ENCODE assay signal across 8 cellular contexts in the genomic region with DNA sequence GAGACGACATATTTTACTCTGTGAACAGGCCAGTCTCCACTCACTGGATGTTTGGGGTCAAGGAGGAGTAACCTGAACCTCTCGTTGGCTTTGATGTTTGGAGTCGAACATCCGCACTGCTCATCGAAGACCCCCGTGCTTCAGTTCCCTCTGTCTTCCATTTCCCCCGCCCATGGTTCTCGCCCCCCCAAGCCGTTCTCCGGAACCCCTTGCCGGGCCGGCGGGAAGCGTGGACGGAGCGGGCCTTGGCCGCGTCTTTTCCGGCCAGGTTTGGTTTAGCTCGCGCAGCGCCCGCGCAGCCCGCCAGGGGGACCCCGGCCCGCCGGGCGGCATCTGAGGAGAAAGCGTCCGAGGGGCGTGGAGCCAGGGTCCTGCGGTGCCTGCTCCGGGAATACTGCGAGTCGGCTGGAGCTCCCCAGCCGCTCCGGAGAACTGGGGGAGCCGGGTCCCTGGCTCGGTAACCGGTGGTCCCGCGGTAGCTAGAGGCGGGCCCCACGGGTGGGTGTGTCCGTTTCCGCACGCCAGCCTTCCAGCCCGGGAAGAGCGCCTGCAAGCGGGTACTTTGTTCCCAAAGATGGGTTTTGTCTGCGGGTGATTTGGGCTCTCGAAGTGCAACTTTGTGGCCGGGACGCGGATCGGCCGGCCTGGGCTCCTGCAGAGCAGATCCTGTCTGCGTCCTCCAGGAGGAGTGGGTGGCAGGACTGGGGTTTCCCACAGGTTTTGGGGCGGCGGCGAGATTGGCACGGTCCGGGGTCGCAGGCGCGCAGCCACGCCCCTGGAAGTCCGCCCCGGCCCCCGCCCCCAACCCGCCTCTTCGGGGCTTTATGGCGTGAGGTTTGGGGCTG. TPM values are rescaled to one million over a fixed set of nuclear protein-coding genes. Genes with fewer than 3 reads are reported as not detected.
DNase-seq lines count a peak whose midpoint lies in the region; ATAC-seq and TF ChIP-seq lines count a peak whose summit lies in the region.

No MANE protein-coding gene starts in this region.

- DNase-seq in Ammon's horn (ENCODE audit: low spot score): peak; percentile 8
- peak; percentile 70 for DNase-seq in IMR-90
- peak; percentile 47 for DNase-seq in activated CD4-positive, alpha-beta T cell treated with anti-CD3 and anti-CD28 coated beads, Interleukin-2, amount 10 ng/mL, durations not matched to agents 7 days and 5 days
- peak; percentile 12 for DNase-seq in effector CD8-positive, alpha-beta T cell (lab: John Stamatoyannopoulos, UW)
- peak in 1 of 2 donors; percentile 41 for DNase-seq in memory B cell (ENCODE audit: low spot score in 2 of 2)
- DNase-seq in stimulated activated effector memory CD8-positive, alpha-beta T cell treated with anti-CD3 and anti-CD28 coated beads, Interleukin-12 subunit alpha, Interleukin-12 subunit beta, amount 100 ng/mL, for 72 hours (ENCODE audit: low spot score in 2 of 2): peak; percentile 48 to 77
- no peak for DNase-seq in NCI-H187 treated with DMSO at 0.1 percent for 48 hours (lab: John Stamatoyannopoulos, UW)

- H4K8ac ChIP-seq in IMR-90 (ENCODE audit: low read depth in 2 of 2, low read length in 2 of 2): peak overlapping the region in 1 of 2 experiments; percentile 80; a peak in 1 of 4 replicates

- peak overlapping the region; percentile 70 for H3K4me3 Mint-ChIP-seq in activated CD4-positive, alpha-beta T cell treated with anti-CD3 and anti-CD28 coated beads, Interleukin-2, amount 10 ng/mL, durations not matched to agents 7 days and 5 days
- H3K4me3 Mint-ChIP-seq in memory B cell: peak overlapping the region; percentile 40
- H3K4me3 Mint-ChIP-seq in stimulated activated effector memory CD8-positive, alpha-beta T cell treated with anti-CD3 and anti-CD28 coated beads, Interleukin-12 subunit alpha, Interleukin-12 subunit beta, amount 100 ng/mL, for 72 hours: peak overlapping the region; percentile 63

- TF ChIP-seq RAD21 in IMR-90 (IDR thresholded peaks at IDR 0.05; ENCODE audit: low read length): peak; percentile 75

- peak overlapping the region; percentile 38; the same call in 1 of the 2 replicates for H3K56ac ChIP-seq in IMR-90 (ENCODE audit: extremely low read depth, insufficient read depth, low read length)

- intact Hi-C loops in IMR-90 (cut with micrococcal nuclease): loop anchor here (1.0 to 2.0 kb wide), 5 partner anchors 43 to 478 kb away; no protein-coding TSS in a partner anchor

- H3K9me3 Mint-ChIP-seq in activated CD4-positive, alpha-beta T cell treated with anti-CD3 and anti-CD28 coated beads, Interleukin-2, amount 10 ng/mL, durations not matched to agents 7 days and 5 days: peaks cover 6% of the 10 kb centered on the region
- H3K9me3 Mint-ChIP-seq in memory B cell: peaks cover 3% of the 10 kb centered on the region
- peaks cover 3% of the 10 kb centered on the region for H3K9me3 Mint-ChIP-seq in stimulated activated effector memory CD8-positive, alpha-beta T cell treated with anti-CD3 and anti-CD28 coated beads, Interleukin-12 subunit alpha, Interleukin-12 subunit beta, amount 100 ng/mL, for 72 hours

- peak overlapping the region; percentile 79 for H3K4me2 ChIP-seq in IMR-90 (ENCODE audit: low read depth, low read length)

- H4K5ac ChIP-seq in IMR-90 (ENCODE audit: low read depth, low read length): no peak overlapping the region

- H3K27ac ChIP-seq in IMR-90 (ENCODE audit: insufficient read depth, low read length): peak overlapping the region; percentile 70

- CTCF ChIA-PET in IMR-90 (lab: Yijun Ruan, JAX): interaction anchor here (0.9 to 1.2 kb wide), 9 partner anchors 8 to 460 kb away, joined by 3 to 7 read pairs (median 4); no protein-coding TSS in a partner anchor
- CTCF ChIA-PET in activated CD4-positive, alpha-beta T cell treated with anti-CD3 and anti-CD28 coated beads, Interleukin-2, amount 10 ng/mL, durations not matched to agents 7 days and 5 days (lab: Charles Lee): interaction anchor here (0.5 to 1.6 kb wide), 12 partner anchors 9 to 351 kb away, joined by 3 to 9 read pairs (median 3); no protein-coding TSS in a partner anchor

- peak overlapping the region; percentile 53; the same call in 1 of the 2 replicates for H4K91ac ChIP-seq in IMR-90 (ENCODE audit: insufficient read depth, low read depth, low read length)

- H2BK120ac ChIP-seq in IMR-90 (ENCODE audit: low read depth, low read length): peak overlapping the region; percentile 74

- 0 out of 2 replicates have a peak overlapping the region, but pooled peaks have one; percentile 17 for H3K18ac ChIP-seq in IMR-90 (ENCODE audit: low read depth, low read length)

- peaks cover 19% of the 10 kb centered on the region for H3K4me1 Mint-ChIP-seq in activated CD4-positive, alpha-beta T cell treated with anti-CD3 and anti-CD28 coated beads, Interleukin-2, amount 10 ng/mL, durations not matched to agents 7 days and 5 days
- H3K4me1 Mint-ChIP-seq in memory B cell: peaks cover 7% of the 10 kb centered on the region
- H3K4me1 Mint-ChIP-seq in stimulated activated effector memory CD8-positive, alpha-beta T cell treated with anti-CD3 and anti-CD28 coated beads, Interleukin-12 subunit alpha, Interleukin-12 subunit beta, amount 100 ng/mL, for 72 hours: peaks cover 22% of the 10 kb centered on the region

- H3K4me3 ChIP-seq in IMR-90 (ENCODE audit: insufficient read depth, low read depth, low read length): peak overlapping the region; percentile 85

- no peak overlapping the region for H3K27ac Mint-ChIP-seq in activated CD4-positive, alpha-beta T cell treated with anti-CD3 and anti-CD28 coated beads, Interleukin-2, amount 10 ng/mL, durations not matched to agents 7 days and 5 days
- H3K27ac Mint-ChIP-seq in memory B cell: no peak overlapping the region
- no peak overlapping the region for H3K27ac Mint-ChIP-seq in stimulated activated effector memory CD8-positive, alpha-beta T cell treated with anti-CD3 and anti-CD28 coated beads, Interleukin-12 subunit alpha, Interleukin-12 subunit beta, amount 100 ng/mL, for 72 hours

- no peak overlapping the region for H2BK15ac ChIP-seq in IMR-90 (ENCODE audit: low read depth, low read length)

- peaks cover 48% of the 10 kb centered on the region for H3K27me3 Mint-ChIP-seq in activated CD4-positive, alpha-beta T cell treated with anti-CD3 and anti-CD28 coated beads, Interleukin-2, amount 10 ng/mL, durations not matched to agents 7 days and 5 days
- H3K27me3 Mint-ChIP-seq in memory B cell: peaks cover 20% of the 10 kb centered on the region

- peak overlapping the region; percentile 25 for H3K9ac ChIP-seq in IMR-90 (ENCODE audit: low read depth, low read length)

- dilution Hi-C loops in IMR-90 (cut with HindIII; ENCODE audit: low sequenced_read_pairs, unreplicated experiment): no loop called here

- TF ChIP-seq CTCF in IMR-90 (conservative IDR thresholded peaks at IDR 0.05; ENCODE audit: low read depth, low read length): peak; percentile 85

- H3K14ac ChIP-seq in IMR-90 (replicated peaks; ENCODE audit: low read depth, low read length): peak overlapping the region; percentile 69; the same call in 1 of the 2 replicates

- no peaks in the 10 kb centered on the region for H3K27me3 ChIP-seq in IMR-90 (ENCODE audit: control insufficient read depth, insufficient read depth, low read length)

- H3K9me3 ChIP-seq in IMR-90 (ENCODE audit: control insufficient read depth, insufficient read depth, low read length): no peaks in the 10 kb centered on the region

- peak overlapping the region; percentile 94 for H2AFZ ChIP-seq in IMR-90 (replicated peaks; ENCODE audit: low read length, poor library complexity)

- WGBS in IMR-90 (ENCODE audit: extremely low coverage in 2 of 2, insufficient read length in 1 of 2), 2 experiments: 0% methylated on average over 26 of the region's 74 CpGs; no CpG with 5 or more reads in 1 of the 2 experiments

- H4K20me1 ChIP-seq in IMR-90 (ENCODE audit: insufficient read depth, low read length): peaks cover 10% of the 10 kb centered on the region; the same call in 1 of the 2 replicates

- no peak overlapping the region for H2BK20ac ChIP-seq in IMR-90 (ENCODE audit: low read depth, low read length)

- H2AK5ac ChIP-seq in IMR-90 (ENCODE audit: low read depth, low read length): no peak overlapping the region; the same call in 1 of the 2 replicates

- H3K36me3 Mint-ChIP-seq in activated CD4-positive, alpha-beta T cell treated with anti-CD3 and anti-CD28 coated beads, Interleukin-2, amount 10 ng/mL, durations not matched to agents 7 days and 5 days (ENCODE audit: low read depth): peaks cover 3% of the 10 kb centered on the region
- peaks cover under 1% of the 10 kb centered on the region for H3K36me3 Mint-ChIP-seq in memory B cell
- no peaks in the 10 kb centered on the region for H3K36me3 Mint-ChIP-seq in stimulated activated effector memory CD8-positive, alpha-beta T cell treated with anti-CD3 and anti-CD28 coated beads, Interleukin-12 subunit alpha, Interleukin-12 subunit beta, amount 100 ng/mL, for 72 hours

- peak overlapping the region; percentile 87 for H2AK9ac ChIP-seq in IMR-90 (replicated peaks; ENCODE audit: low read depth, low read length, poor library complexity)

- H2BK5ac ChIP-seq in IMR-90 (ENCODE audit: low read depth, low read length, poor library complexity, severe bottlenecking): peak overlapping the region; percentile 84

- POLR2A ChIA-PET in IMR-90 (lab: Charles Lee; ENCODE audit: unreplicated experiment): no interaction called here
- POLR2A ChIA-PET in activated CD4-positive, alpha-beta T cell treated with anti-CD3 and anti-CD28 coated beads, Interleukin-2, amount 10 ng/mL, durations not matched to agents 7 days and 5 days (lab: Charles Lee): no interaction called here

- H3K4ac ChIP-seq in IMR-90 (ENCODE audit: low read depth, low read length): peak overlapping the region; percentile 54

- peaks cover 5% of the 10 kb centered on the region for H3K9me1 ChIP-seq in IMR-90 (ENCODE audit: insufficient read depth, low read length)

- H3K36me3 ChIP-seq in IMR-90 (ENCODE audit: control insufficient read depth, insufficient read depth, low read length): no peaks in the 10 kb centered on the region

- H3K4me1 ChIP-seq in IMR-90 (ENCODE audit: control insufficient read depth, insufficient read depth, low read length): peaks cover 5% of the 10 kb centered on the region

- in situ Hi-C loops in IMR-90 (cut with MboI; ENCODE audit: low sequenced_read_pairs): loop anchor here (10.0 kb wide), 1 partner anchor 329 kb away; no protein-coding TSS in a partner anchor

- peak; percentile 15; the same call in 1 of the 2 replicates for TF ChIP-seq POLR2A in IMR-90 (IDR thresholded peaks at IDR 0.05; ENCODE audit: low read depth, low read length)

- peaks cover 0 to 27% of the 10 kb centered on the region in 2 experiments; a peak in 3 of 4 replicates for H3K79me1 ChIP-seq in IMR-90 (ENCODE audit: low read depth in 1 of 2, low read length in 2 of 2)

- H3K23ac ChIP-seq in IMR-90 (ENCODE audit: low read depth, low read length): no peak overlapping the region

- no TSS peak for BruUV-seq in IMR-90 (replicated peaks; lab: Mats Ljungman, UMichigan)

- ATAC-seq in GM19455 (IDR thresholded peaks at IDR 0.05; ENCODE audit: unreplicated experiment) (peak; percentile 59), IMR-90 (ENCODE audit: low read depth) (peak; percentile 76), memory B cell (ENCODE audit: low read depth) (peak; percentile 62)
- peak; percentile 76 for ATAC-seq in stimulated activated effector memory CD8-positive, alpha-beta T cell treated with anti-CD3 and anti-CD28 coated beads, Interleukin-12 subunit alpha, Interleukin-12 subunit beta, amount 100 ng/mL, for 72 hours

RNA-seq across cellular contexts. Expression of a gene that starts 0.4 kb away (rescaled TPM):
- 37.1 and 47.8 TPM in 2 replicates for total RNA-seq in IMR-90 (2012; rRNA removed)
- polyA plus RNA-seq in IMR-90 (2012; rRNA removed): 19.4 and 22.8 TPM in 2 replicates
- polyA plus RNA-seq in IMR-90 (2012; cell fraction: cytosol; rRNA removed): 7.1 and 11.5 TPM in 2 replicates
- 2.3 and 6.7 TPM in 2 replicates for polyA plus RNA-seq in IMR-90 (2012; cell fraction: nucleus; rRNA removed; ENCODE audit: low replicate concordance)
- total RNA-seq in activated CD4-positive, alpha-beta T cell treated with anti-CD3 and anti-CD28 coated beads, Interleukin-2, amount 10 ng/mL, durations not matched to agents 7 days and 5 days: 1 to 10 TPM; 2.6 to 3.1 TPM
